Comparison of ENCODE assay signal across 9 cellular contexts in the genomic region with DNA sequence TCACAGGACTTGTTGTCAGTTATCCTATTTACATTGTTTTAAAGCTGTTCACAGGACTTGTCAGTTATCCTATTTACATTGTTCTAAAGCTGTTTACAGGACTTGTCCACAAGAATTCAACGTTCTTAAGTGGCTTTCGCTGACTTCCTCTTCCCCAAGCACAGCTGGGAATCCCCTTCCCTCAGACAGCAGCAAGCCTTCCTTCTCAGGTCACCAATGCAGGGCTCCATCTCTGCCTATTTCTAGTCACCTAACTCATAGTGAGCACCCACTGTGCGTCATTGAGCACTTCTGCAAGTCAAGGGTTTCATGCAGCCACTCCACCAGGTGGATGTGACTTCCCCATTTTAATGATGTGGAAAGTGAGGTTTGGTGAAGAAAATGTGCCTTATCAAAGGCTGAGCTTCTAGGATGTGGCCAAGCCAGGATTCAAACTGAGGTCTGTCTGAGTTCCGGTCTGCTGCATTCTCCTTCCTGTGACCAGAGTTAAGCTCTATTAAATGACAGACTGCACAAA.
DNase-seq lines count a peak whose midpoint lies in the region; ATAC-seq and TF ChIP-seq lines count a peak whose summit lies in the region.
"Had no signal": no experiment of that assay in that cellular context is flagged by ENCODE, and none has a peak within 500 bp of the region (broad histone marks: within the 10 kb centered on the region; RNA-seq: fewer than 3 reads in every experiment).

No MANE protein-coding gene starts in this region.

- H4K91ac ChIP-seq in trophoblast cell (ENCODE audit: low read depth, low read length) = no peak overlapping the region

- no peak overlapping the region for H2BK12ac ChIP-seq in trophoblast cell (ENCODE audit: low read length)

- H3K9ac ChIP-seq in trophoblast cell (ENCODE audit: low read length) = no peak overlapping the region

- H3K9me3 ChIP-seq in mesodermal cell (ENCODE audit: control insufficient read depth, low read length) (no peaks in the 10 kb centered on the region), trophoblast cell (ENCODE audit: insufficient read depth, low read depth, low read length) (no peaks in the 10 kb centered on the region)
- H3K9me3 ChIP-seq: uterus had no signal

- no peak overlapping the region for H2AFZ ChIP-seq in trophoblast cell (ENCODE audit: insufficient read depth, low read length, poor library complexity)

- H4K12ac ChIP-seq in trophoblast cell (ENCODE audit: low read depth, low read length) = no peak overlapping the region

- intact Hi-C loops in Calu3 (cut with micrococcal nuclease; ENCODE audit: unreplicated experiment) = no loop called here

- no peaks in the 10 kb centered on the region for H3K79me2 ChIP-seq in trophoblast cell (ENCODE audit: control insufficient read depth, insufficient read depth, low read length, poor library complexity)

- no peak overlapping the region for H3K18ac ChIP-seq in trophoblast cell (ENCODE audit: low read length)

- no peak overlapping the region for H2BK5ac ChIP-seq in trophoblast cell (ENCODE audit: low read depth, low read length, poor library complexity)

- CTCF ChIA-PET in Calu3 (lab: Charles Lee) = no interaction called here

- no peaks in the 10 kb centered on the region for H3K27me3 ChIP-seq in trophoblast cell (ENCODE audit: insufficient read depth, low read length)
- H3K27me3 ChIP-seq: uterus had no signal

- H4K8ac ChIP-seq in trophoblast cell (ENCODE audit: low read depth, low read length) = no peak overlapping the region

- no peak overlapping the region for H3K27ac Mint-ChIP-seq in Calu3 (ENCODE audit: unreplicated experiment)

- H3K27me3 Mint-ChIP-seq in Calu3 (ENCODE audit: unreplicated experiment) = no peaks in the 10 kb centered on the region

- peak; percentile 94 for ATAC-seq in GM18868 (IDR thresholded peaks at IDR 0.05; ENCODE audit: unreplicated experiment)

- H3K79me1 ChIP-seq in trophoblast cell (ENCODE audit: low read length) = peaks cover 4% of the 10 kb centered on the region

- WGBS in mesodermal cell (ENCODE audit: insufficient coverage in 2 of 2), 2 experiments = 47 to 78% methylated on average over 3 to 4 of the region's 4 CpGs
- WGBS in trophoblast cell (ENCODE audit: extremely low coverage, insufficient coverage, insufficient read length) = no CpG with 5 or more reads among the region's 4 CpGs

- H2AK5ac ChIP-seq in trophoblast cell (ENCODE audit: low read length) = no peak overlapping the region

- no peak for TF ChIP-seq CTCF in Calu3 (IDR thresholded peaks at IDR 0.05; ENCODE audit: unreplicated experiment)

- H3K4ac ChIP-seq in trophoblast cell (ENCODE audit: low read depth, low read length) = no peak overlapping the region

- H3K36me3 ChIP-seq in mesodermal cell (ENCODE audit: control insufficient read depth, insufficient read depth, low read length) (no peaks in the 10 kb centered on the region), trophoblast cell (ENCODE audit: control insufficient read depth in 1 of 2, insufficient read depth in 2 of 2, low read length in 2 of 2) (no peaks in the 10 kb centered on the region)
- H3K36me3 ChIP-seq: uterus had no signal

- H2BK120ac ChIP-seq in trophoblast cell (ENCODE audit: insufficient read depth, low read length, poor library complexity) = no peak overlapping the region

- H3K4me3 ChIP-seq in mesodermal cell (ENCODE audit: extremely low read depth, insufficient read depth, low read length, poor library complexity, severe bottlenecking) = no peak overlapping the region
- no peak overlapping the region for H3K4me3 ChIP-seq in trophoblast cell (ENCODE audit: low read depth, low read length)
- H3K4me3 ChIP-seq: uterus had no signal

- H3K27ac ChIP-seq in mesodermal cell (ENCODE audit: low read depth, low read length, severe bottlenecking) = peak overlapping the region; percentile 92
- H3K27ac ChIP-seq in trophoblast cell (ENCODE audit: low read depth, low read length) = no peak overlapping the region
- H3K27ac ChIP-seq: uterus had no signal

- H3K4me1 Mint-ChIP-seq in Calu3 (ENCODE audit: low read depth, unreplicated experiment) = peaks cover 10% of the 10 kb centered on the region

- no peak overlapping the region for H3K4me3 Mint-ChIP-seq in Calu3 (ENCODE audit: low read depth, unreplicated experiment)

- H3K4me1 ChIP-seq in mesodermal cell (ENCODE audit: control insufficient read depth, insufficient read depth, low read length, poor library complexity, severe bottlenecking) (peaks cover 38% of the 10 kb centered on the region), trophoblast cell (ENCODE audit: control insufficient read depth in 1 of 2, insufficient read depth in 2 of 2, low read length in 2 of 2) (peaks cover 9 to 15% of the 10 kb centered on the region in 2 experiments)
- H3K4me1 ChIP-seq: uterus had no signal

- DNase-seq in HCEC 1CT (peak; percentile 8), HK-2 (ENCODE audit: unreplicated experiment) (peak; percentile 23), Calu3 (no peak), iPS-NIHi11 (ENCODE audit: low spot score) (no peak), COLO829 (ENCODE audit: low spot score) (no peak), trophoblast cell (no peak)
- DNase-seq: uterus had no signal

- no peaks in the 10 kb centered on the region for H3K36me3 Mint-ChIP-seq in Calu3 (ENCODE audit: insufficient read depth, unreplicated experiment)

- H3K14ac ChIP-seq in trophoblast cell (ENCODE audit: low read length) = no peak overlapping the region

- no peak overlapping the region for H3K4me2 ChIP-seq in trophoblast cell (ENCODE audit: low read length)

- no TSS peak for BruUV-seq in Calu3 (replicated peaks; lab: Mats Ljungman, UMichigan)

- no peaks in the 10 kb centered on the region for H3K9me3 Mint-ChIP-seq in Calu3 (ENCODE audit: low read depth, unreplicated experiment)

- no peak overlapping the region for H3K23ac ChIP-seq in trophoblast cell (ENCODE audit: low read length)

Comparison
In these comparisons a context has a peak if more than half of its experiments do, and no peak if none do; other contexts are left out.
1. DNase-seq: peak in HCEC 1CT (single experiment) and HK-2 (single experiment); none in Calu3 (single experiment), iPS-NIHi11 (single experiment), COLO829 (single experiment) and trophoblast cell (0 of 2).